20 cellular contexts compared by ENCODE assay signal in the genomic region with DNA sequence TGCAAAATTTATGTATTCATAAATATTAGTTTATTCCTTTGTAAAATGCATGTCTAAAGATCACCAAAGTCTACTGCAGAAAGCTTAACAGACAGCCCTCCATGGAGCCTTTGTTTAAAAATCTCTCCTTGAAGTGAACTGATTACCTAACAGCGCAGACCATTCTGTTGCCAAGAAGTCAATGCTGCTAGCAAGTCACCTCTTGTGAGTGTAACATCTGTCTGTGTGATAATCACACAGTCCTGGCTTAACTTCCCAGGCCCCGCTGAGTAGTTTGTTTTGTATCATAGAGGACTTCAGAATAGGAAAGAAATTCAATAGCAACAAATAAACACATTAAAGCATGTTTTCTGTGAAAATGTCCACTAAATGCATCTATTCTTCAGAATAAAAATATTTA.
"Had no signal": no experiment of that assay in that cellular context is flagged by ENCODE, and none has a peak within 500 bp of the region (broad histone marks: within the 10 kb centered on the region; RNA-seq: fewer than 3 reads in every experiment).

No MANE protein-coding gene starts in this region.

- H3K4me3 ChIP-seq: MG63, SJSA1, SK-N-MC had no signal

- DNase-seq: IMR-90, Karpas-422, KG1, MG63, NCI-H1092, NCI-H1105 treated with DMSO at 0.1 percent for 48 hours, NCI-H1417 treated with DMSO at 0.1 percent for 48 hours, NCI-H146, NCI-H1694 treated with DMSO at 0.1 percent for 48 hours, NCI-H1930, NCI-H2081, NCI-H2107, NCI-H2227 treated with DMSO at 0.1 percent for 48 hours, NCI-H526 treated with DMSO at 0.1 percent for 48 hours, NCI-H748 treated with DMSO at 0.1 percent for 48 hours, Right ventricle myocardium superior, RPMI8226, SIG-M5 had no signal
